In the genomic region with DNA sequence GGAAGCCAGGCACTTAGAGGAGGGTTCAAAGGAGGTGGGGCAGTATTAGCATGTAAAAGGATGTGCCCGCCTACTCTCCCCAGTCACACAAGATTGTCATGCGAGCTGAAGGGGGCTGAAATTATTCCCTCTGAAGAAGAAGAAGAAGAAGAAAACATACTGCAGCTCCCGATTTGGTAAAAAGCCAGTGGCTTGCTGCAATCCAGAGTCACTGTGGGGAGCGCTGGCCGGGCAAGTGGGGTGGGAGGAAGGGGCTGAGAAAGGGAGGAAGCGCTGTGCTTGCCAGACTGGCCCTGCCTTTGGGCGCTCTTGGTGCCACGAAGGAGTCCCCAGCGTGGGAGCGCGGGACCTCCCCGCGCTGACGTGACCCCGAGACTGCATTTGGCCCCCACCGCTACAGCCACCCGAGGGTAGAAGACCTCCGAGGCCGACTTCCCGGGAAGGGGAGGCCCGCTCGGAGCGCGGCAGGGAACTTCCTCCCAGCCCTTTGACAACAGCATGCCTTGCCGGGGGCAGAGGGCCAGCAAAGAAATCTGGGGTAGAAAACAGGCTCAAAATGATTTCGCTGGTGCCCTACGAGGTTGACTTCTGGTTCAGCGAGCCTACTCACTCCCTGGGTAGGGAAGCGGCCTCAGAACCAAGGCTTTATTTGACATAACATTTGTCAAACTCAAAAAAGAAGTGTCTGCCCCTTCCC, we compare ENCODE assay signal across 8 cellular contexts.
DNase-seq lines count a peak whose midpoint lies in the region; ATAC-seq and TF ChIP-seq lines count a peak whose summit lies in the region.

No MANE protein-coding gene starts in this region.

- H3K4me3 Mint-ChIP-seq in brain, result peak overlapping the region; percentile 84 to 94 (median 90)

- H3K27ac ChIP-seq in A673 (ENCODE audit: low read depth, low read length, poor library complexity, severe bottlenecking) (no peak overlapping the region), KMS-11 (peak overlapping the region; percentile 98), lower lobe of right lung (no peak overlapping the region), thoracic aorta (no peak overlapping the region)

- H3K4me1 ChIP-seq in A673 (ENCODE audit: insufficient read depth, low read length, poor library complexity, severe bottlenecking) (peaks cover 5% of the 10 kb centered on the region), KMS-11 (ENCODE audit: low read depth, poor library complexity, severe bottlenecking) (peaks cover 50% of the 10 kb centered on the region), lower lobe of right lung (peaks cover 16% of the 10 kb centered on the region), thoracic aorta (ENCODE audit: control insufficient read depth in 1 of 2, low read depth in 2 of 2) (peaks cover 3 to 7% of the 10 kb centered on the region in 2 donors)

- H3K9me3 Mint-ChIP-seq in brain, result no peaks in the 10 kb centered on the region

- H3K36me3 ChIP-seq in A673 (ENCODE audit: insufficient read depth, low read length, poor library complexity, severe bottlenecking), result no peaks in the 10 kb centered on the region
- no peaks in the 10 kb centered on the region for H3K36me3 ChIP-seq in KMS-11 (ENCODE audit: insufficient read depth)
- H3K36me3 ChIP-seq in lower lobe of right lung, result no peaks in the 10 kb centered on the region
- no peaks in the 10 kb centered on the region for H3K36me3 ChIP-seq in thoracic aorta

- POLR2A ChIA-PET in A673 (lab: Charles Lee; ENCODE audit: low non-redundant PET), result no interaction called here

- H3K9me3 ChIP-seq in A673 (ENCODE audit: low read depth, low read length, poor library complexity, severe bottlenecking) (no peaks in the 10 kb centered on the region), lower lobe of right lung (no peaks in the 10 kb centered on the region), thoracic aorta (no peaks in the 10 kb centered on the region)

- TF ChIP-seq CTCF in A673 (conservative IDR thresholded peaks at IDR 0.05; ENCODE audit: low read depth, low read length) (no peak), KMS-11 (conservative IDR thresholded peaks at IDR 0.05; ENCODE audit: low read depth, low read length) (no peak), brain (conservative IDR thresholded peaks at IDR 0.05) (no peak), lower lobe of right lung (IDR thresholded peaks at IDR 0.05) (no peak), thoracic aorta (IDR thresholded peaks at IDR 0.05) (no peak)

- H3K9ac ChIP-seq in KMS-11, result peak overlapping the region; percentile 93

- peaks cover 34% of the 10 kb centered on the region for H3K4me1 Mint-ChIP-seq in brain

- no peaks in the 10 kb centered on the region for H3K36me3 Mint-ChIP-seq in brain

- peak overlapping the region; percentile 83 for H2AFZ ChIP-seq in KMS-11 (ENCODE audit: low read depth)

- intact Hi-C loops in A673 (cut with micrococcal nuclease; ENCODE audit: unreplicated experiment) (loop anchor here (5.0 kb wide), 1 partner anchor 866 kb away; no protein-coding TSS in a partner anchor), lower lobe of right lung (cut with DNase I) (no loop called here)

- no peaks in the 10 kb centered on the region; the same call in 1 of the 2 replicates for H4K20me1 ChIP-seq in KMS-11 (ENCODE audit: insufficient read depth)

- H3K27me3 ChIP-seq in A673 (replicated peaks; ENCODE audit: insufficient read depth, low read depth, low read length, poor library complexity), result peaks cover 32% of the 10 kb centered on the region
- H3K27me3 ChIP-seq in KMS-11 (ENCODE audit: insufficient read depth, low read depth), result no peaks in the 10 kb centered on the region
- no peaks in the 10 kb centered on the region for H3K27me3 ChIP-seq in lower lobe of right lung (ENCODE audit: low read depth)
- H3K27me3 ChIP-seq in thoracic aorta (replicated peaks; ENCODE audit: insufficient read depth), result no peaks in the 10 kb centered on the region

- peaks cover 18% of the 10 kb centered on the region for H3K27me3 Mint-ChIP-seq in brain

- DNase-seq in A673 (ENCODE audit: low spot score) (peak; percentile 54), lower lobe of right lung (peak; percentile 51), thoracic aorta (ENCODE audit: low spot score) (no peak), OCI-M2 (lab: John Stamatoyannopoulos, UW; ENCODE audit: unreplicated experiment) (no peak)
- DNase-seq in effector CD8-positive, alpha-beta T cell (lab: John Stamatoyannopoulos, UW), result no peak
- DNase-seq in stimulated activated CD8-positive, alpha-beta memory T cell treated with anti-CD3 and anti-CD28 coated beads, Interleukin-4, amount 100 ng/mL, for 48 hours, result no peak

- H3K79me2 ChIP-seq in KMS-11 (ENCODE audit: insufficient read depth, low read depth), result no peaks in the 10 kb centered on the region

- no TSS peak for BruUV-seq in A673 (replicated peaks; lab: Mats Ljungman, UMichigan)

- H3K27ac Mint-ChIP-seq in brain, result peak overlapping the region in 4 of 5 experiments; percentile 55 to 90 (median 76)

- H3K4me2 ChIP-seq in KMS-11, result peak overlapping the region; percentile 81

- CTCF ChIA-PET in A673 (lab: Charles Lee), result interaction anchor here (0.5 to 1.6 kb wide), 2 partner anchors 162 to 163 kb away, joined by 3 to 8 read pairs; no protein-coding TSS in a partner anchor

- H3K4me3 ChIP-seq in A673 (ENCODE audit: low read depth, low read length, poor library complexity, severe bottlenecking), result peak overlapping the region; percentile 32
- H3K4me3 ChIP-seq in KMS-11 (IDR thresholded peaks at IDR 0.05; ENCODE audit: insufficient read depth, low read depth, low read length), result peak overlapping the region; percentile 4
- peak overlapping the region; percentile 57 for H3K4me3 ChIP-seq in lower lobe of right lung
- peak overlapping the region; percentile 76 for H3K4me3 ChIP-seq in thoracic aorta

- ATAC-seq in lower lobe of right lung (peak; percentile 79 to 84), thoracic aorta (ENCODE audit: insufficient number of reproducible peaks, low FRiP score, low read depth) (no peak)

Comparison
In these comparisons a context has a peak if more than half of its experiments do, and no peak if none do; other contexts are left out.
1. DNase-seq: peak in A673 (single experiment) and lower lobe of right lung (single experiment); none in thoracic aorta (single experiment), effector CD8-positive, alpha-beta T cell (single experiment), stimulated activated CD8-positive, alpha-beta memory T cell treated with anti-CD3 and anti-CD28 coated beads, Interleukin-4, amount 100 ng/mL, for 48 hours (single experiment) and OCI-M2 (single experiment).
2. H3K4me3 ChIP-seq: peak in every context shown above with its lines; median percentile 76 in thoracic aorta; 57 in lower lobe of right lung; 32 in A673; 4 in KMS-11.